ENCODE assay signal across 9 cellular contexts in the genomic region with DNA sequence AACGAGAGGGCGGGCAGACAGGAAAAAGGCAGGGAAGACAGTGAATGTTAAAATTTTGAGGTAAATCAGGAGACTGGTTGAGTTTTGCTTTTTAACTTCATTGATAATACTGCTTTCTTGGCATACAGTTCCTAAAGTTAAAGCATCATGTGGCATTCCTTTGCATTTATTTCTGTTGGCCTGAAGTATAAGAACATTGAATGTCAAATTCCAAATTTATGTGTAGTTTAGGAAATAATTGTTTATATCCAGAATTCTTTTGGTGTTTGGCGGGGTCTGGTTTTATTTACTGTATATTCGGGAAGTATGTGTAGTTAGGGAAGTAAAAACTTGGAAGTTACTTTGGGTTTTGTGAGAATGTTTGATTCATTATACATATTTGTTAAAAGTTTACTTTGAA.
A peak's percentile ranks its signal among the peaks of the same experiment; 100 is the strongest.
DNase-seq lines count a peak whose midpoint lies in the region; ATAC-seq and TF ChIP-seq lines count a peak whose summit lies in the region.
"Had no signal": no experiment of that assay in that cellular context is flagged by ENCODE, and none has a peak within 500 bp of the region (broad histone marks: within the 10 kb centered on the region; RNA-seq: fewer than 3 reads in every experiment).

No MANE protein-coding gene starts in this region.

- H3K36me3 Mint-ChIP-seq in MCF 10A (ENCODE audit: insufficient read depth, unreplicated experiment), result peaks cover 47% of the 10 kb centered on the region

- TSS peak; percentile 60 for BruUV-seq in MCF 10A (replicated peaks; lab: Mats Ljungman, UMichigan)

- no peak overlapping the region for H3K4ac ChIP-seq in mesendoderm (ENCODE audit: low read depth, low read length)

- H2BK5ac ChIP-seq in mesendoderm (ENCODE audit: low read length), result peak overlapping the region; percentile 87

- H3K4me2 ChIP-seq in mesendoderm (ENCODE audit: low read length), result peak overlapping the region; percentile 19

- H3K4me3 ChIP-seq in cardiac muscle cell, result peak overlapping the region; percentile 96
- H3K4me3 ChIP-seq in mesendoderm (ENCODE audit: low read length), result peak overlapping the region; percentile 96
- H3K4me3 ChIP-seq in upper lobe of right lung, result peak overlapping the region; percentile 69

- peak overlapping the region; percentile 99 for H3K56ac ChIP-seq in mesendoderm (ENCODE audit: low read length)

- ATAC-seq in Right ventricle myocardium superior (ENCODE audit: poor library complexity), result no peak
- ATAC-seq in upper lobe of right lung, result no peak
- ATAC-seq in GM21381 (IDR thresholded peaks at IDR 0.05; ENCODE audit: unreplicated experiment), result no peak

- H2BK120ac ChIP-seq in mesendoderm (ENCODE audit: low read depth, low read length), result no peak overlapping the region

- H3K4me3 Mint-ChIP-seq in MCF 10A (ENCODE audit: unreplicated experiment), result peak overlapping the region; percentile 83

- no peaks in the 10 kb centered on the region for H3K27me3 ChIP-seq in cardiac muscle cell
- H3K27me3 ChIP-seq in mesendoderm (ENCODE audit: insufficient read depth, low read length, poor library complexity), result no peaks in the 10 kb centered on the region
- H3K27me3 ChIP-seq in upper lobe of right lung, result no peaks in the 10 kb centered on the region

- H3K27ac ChIP-seq in cardiac muscle cell, result peak overlapping the region; percentile 100
- H3K27ac ChIP-seq in mesendoderm (ENCODE audit: low read depth, low read length), result peak overlapping the region; percentile 95
- H3K27ac ChIP-seq in upper lobe of right lung, result peak overlapping the region; percentile 99

- peak overlapping the region; percentile 97 for H3K9ac ChIP-seq in mesendoderm (ENCODE audit: low read length)

- H3K9me3 ChIP-seq in cardiac muscle cell (ENCODE audit: low read depth), result no peaks in the 10 kb centered on the region
- no peaks in the 10 kb centered on the region for H3K9me3 ChIP-seq in upper lobe of right lung

- no peak for TF ChIP-seq CTCF in cardiac muscle cell (IDR thresholded peaks at IDR 0.05; ENCODE audit: low read depth, low read length)
- TF ChIP-seq CTCF in MCF 10A (IDR thresholded peaks at IDR 0.05; ENCODE audit: unreplicated experiment), result no peak
- TF ChIP-seq CTCF in upper lobe of right lung (IDR thresholded peaks at IDR 0.05), result no peak

- H4K5ac ChIP-seq in mesendoderm (ENCODE audit: low read length), result no peak overlapping the region

- H2BK15ac ChIP-seq in mesendoderm (replicated peaks; ENCODE audit: low read depth), result no peak overlapping the region

- no peaks in the 10 kb centered on the region for H3K27me3 Mint-ChIP-seq in MCF 10A (ENCODE audit: insufficient read depth, unreplicated experiment)

- H3K79me1 ChIP-seq in mesendoderm (ENCODE audit: low read length), result no peaks in the 10 kb centered on the region

- POLR2A ChIA-PET in MCF 10A (lab: Yijun Ruan, JAX), result interaction anchor here (0.5 to 11.9 kb wide), 17 partner anchors 10 to 714 kb away, joined by 3 to 330 read pairs (median 8); a partner anchor contains a TSS

- H3K27ac Mint-ChIP-seq in MCF 10A (ENCODE audit: low read depth, unreplicated experiment), result peak overlapping the region; percentile 86

- H3K23ac ChIP-seq in mesendoderm (ENCODE audit: low read length), result no peak overlapping the region

- H3K36me3 ChIP-seq in cardiac muscle cell (peaks cover 3% of the 10 kb centered on the region), mesendoderm (ENCODE audit: control insufficient read depth, insufficient read depth, low read length) (no peaks in the 10 kb centered on the region), upper lobe of right lung (peaks cover 8% of the 10 kb centered on the region)

- WGBS in mesendoderm (ENCODE audit: extremely low coverage, insufficient coverage, low lambda C conversion rate), result 100% methylated on average over 2 of the region's 4 CpGs

- H3K4me1 ChIP-seq in cardiac muscle cell (ENCODE audit: low read depth), result peaks cover 20% of the 10 kb centered on the region
- no peaks in the 10 kb centered on the region for H3K4me1 ChIP-seq in mesendoderm (ENCODE audit: control insufficient read depth, low read depth, low read length)
- peaks cover 50% of the 10 kb centered on the region for H3K4me1 ChIP-seq in upper lobe of right lung

- H4K8ac ChIP-seq in mesendoderm (ENCODE audit: low read depth, low read length), result no peak overlapping the region

- peaks cover 48% of the 10 kb centered on the region for H3K79me2 ChIP-seq in mesendoderm (ENCODE audit: control insufficient read depth, insufficient read depth, low read length)

- H3K18ac ChIP-seq in mesendoderm (ENCODE audit: low read length), result peak overlapping the region; percentile 46

- no peak for DNase-seq in cardiac muscle cell (ENCODE audit: low read depth in 1 of 2, low spot score in 1 of 2)
- no peak for DNase-seq in Right ventricle myocardium superior
- DNase-seq in MCF 10A (ENCODE audit: unreplicated experiment), result no peak
- no peak for DNase-seq in mesendoderm
- no peak for DNase-seq in upper lobe of right lung
- no peak for DNase-seq in NCI-H1417 treated with DMSO at 0.1 percent for 48 hours (lab: John Stamatoyannopoulos, UW)
- DNase-seq in head of caudate nucleus, result no peak
- DNase-seq: EL had no signal

- H3K4me1 Mint-ChIP-seq in MCF 10A (ENCODE audit: insufficient read depth, unreplicated experiment), result peaks cover 28% of the 10 kb centered on the region

- CTCF ChIA-PET in MCF 10A (lab: Yijun Ruan, JAX), result no interaction called here

- no peaks in the 10 kb centered on the region for H3K9me3 Mint-ChIP-seq in MCF 10A (ENCODE audit: unreplicated experiment)

- intact Hi-C loops in Right ventricle myocardium superior (cut with DNase I) (no loop called here), MCF 10A (cut with micrococcal nuclease) (loop anchor here (2.0 kb wide), 1 partner anchor 83 kb away; a partner anchor contains a TSS), upper lobe of right lung (cut with DNase I) (no loop called here), head of caudate nucleus (cut with DNase I) (loop anchor here (5.0 kb wide), 1 partner anchor 85 kb away; a partner anchor contains a TSS)

- no peak overlapping the region for H2AK5ac ChIP-seq in mesendoderm (ENCODE audit: low read length)

Comparison
In these comparisons a context has a peak if more than half of its experiments do, and no peak if none do; other contexts are left out.
1. intact Hi-C loops: an anchor here in MCF 10A (2.0 kb wide) and head of caudate nucleus (5.0 kb wide); none called in Right ventricle myocardium superior and upper lobe of right lung.